Comparison of ENCODE assay signal across 12 cellular contexts in the genomic region with DNA sequence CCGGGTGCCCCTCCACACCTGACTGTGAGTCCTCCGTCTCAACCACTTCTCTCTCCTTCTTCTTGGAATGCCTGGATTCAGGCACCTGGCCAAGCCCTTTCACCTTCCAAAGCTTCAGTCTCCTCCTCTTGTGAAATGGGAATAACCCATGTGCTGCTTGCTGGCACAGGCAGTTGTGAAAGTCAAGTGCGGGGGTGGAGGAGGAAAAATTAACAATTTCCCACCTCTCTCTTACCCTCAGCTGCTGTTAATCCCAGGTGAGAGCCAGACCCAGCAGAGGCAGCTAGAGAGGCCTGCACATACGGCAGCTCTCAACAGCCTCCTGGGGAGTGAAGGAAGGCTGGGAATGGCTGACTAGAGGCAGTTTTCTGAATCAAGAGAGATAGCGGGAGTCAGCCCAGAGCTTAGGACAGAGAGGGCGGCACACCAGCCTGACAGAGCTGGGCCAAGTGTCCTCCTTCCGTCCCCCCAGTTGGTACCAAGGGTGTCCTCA.
DNase-seq lines count a peak whose midpoint lies in the region; ATAC-seq and TF ChIP-seq lines count a peak whose summit lies in the region.
"Had no signal": no experiment of that assay in that cellular context is flagged by ENCODE, and none has a peak within 500 bp of the region (broad histone marks: within the 10 kb centered on the region; RNA-seq: fewer than 3 reads in every experiment).

No MANE protein-coding gene starts in this region.

- H3K27ac ChIP-seq in stomach = peak overlapping the region in 3 of 5 donors; percentile 5 to 51 (median 9)
- peak overlapping the region in 2 of 4 donors; percentile 47 for H3K27ac ChIP-seq in esophagus muscularis mucosa (replicated peaks in 1 of 4)

- no peak for ATAC-seq in activated CD8-positive, alpha-beta T cell treated with anti-CD3 and anti-CD28 coated beads, Interleukin-2, amount 10 ng/mL, durations not matched to agents 7 days and 5 days
- ATAC-seq in activated CD8-positive, alpha-beta T cell treated with anti-CD3 and anti-CD28 coated beads for 36 hours = no peak
- ATAC-seq in WTC11 (no peak), HG02798 (IDR thresholded peaks at IDR 0.05; ENCODE audit: poor library complexity, unreplicated experiment) (no peak), HG03378 (IDR thresholded peaks at IDR 0.05; ENCODE audit: unreplicated experiment) (no peak)

- 83 to 94% (median 87%) methylated on average over 7 of the region's 7 CpGs for WGBS in stomach, 5 donors
- 74% methylated on average over 7 of the region's 7 CpGs for whole genome bisulfite sequencing in esophagus muscularis mucosa

- intact Hi-C loops in activated CD8-positive, alpha-beta T cell treated with anti-CD3 and anti-CD28 coated beads for 36 hours (cut with micrococcal nuclease) = no loop called here
- intact Hi-C loops in stomach (cut with DNase I; ENCODE audit: low total_unique reads) = no loop called here
- intact Hi-C loops in esophagus muscularis mucosa (cut with DNase I) = no loop called here

- TF ChIP-seq CTCF in activated CD8-positive, alpha-beta T cell treated with anti-CD3 and anti-CD28 coated beads for 36 hours (IDR thresholded peaks at IDR 0.05) = no peak
- no peak for TF ChIP-seq CTCF in WTC11 (IDR thresholded peaks at IDR 0.05)
- no peak for TF ChIP-seq CTCF in stomach (IDR thresholded peaks at IDR 0.05)
- no peak for TF ChIP-seq CTCF in esophagus muscularis mucosa (IDR thresholded peaks at IDR 0.05)

- H3K36me3 Mint-ChIP-seq in activated CD8-positive, alpha-beta T cell treated with anti-CD3 and anti-CD28 coated beads, Interleukin-2, amount 10 ng/mL, durations not matched to agents 7 days and 5 days (ENCODE audit: low read depth) = peaks cover 28% of the 10 kb centered on the region
- peaks cover 18% of the 10 kb centered on the region for H3K36me3 Mint-ChIP-seq in activated CD8-positive, alpha-beta T cell treated with anti-CD3 and anti-CD28 coated beads for 36 hours (ENCODE audit: low read depth)
- H3K36me3 Mint-ChIP-seq in WTC11 = peaks cover 18% of the 10 kb centered on the region

- no peaks in the 10 kb centered on the region for H3K9me3 ChIP-seq in stomach
- no peaks in the 10 kb centered on the region for H3K9me3 ChIP-seq in esophagus muscularis mucosa

- H3K4me1 ChIP-seq in stomach = peaks cover 5 to 52% (median 27%) of the 10 kb centered on the region in 4 donors
- peaks cover 9 to 41% (median 39%) of the 10 kb centered on the region in 4 donors for H3K4me1 ChIP-seq in esophagus muscularis mucosa

- no peaks in the 10 kb centered on the region for H3K9me3 Mint-ChIP-seq in activated CD8-positive, alpha-beta T cell treated with anti-CD3 and anti-CD28 coated beads, Interleukin-2, amount 10 ng/mL, durations not matched to agents 7 days and 5 days (ENCODE audit: insufficient read depth)
- no peaks in the 10 kb centered on the region for H3K9me3 Mint-ChIP-seq in activated CD8-positive, alpha-beta T cell treated with anti-CD3 and anti-CD28 coated beads for 36 hours
- peaks cover 9% of the 10 kb centered on the region; the same call in 1 of the 2 replicates for H3K9me3 Mint-ChIP-seq in WTC11
- H3K9me3 Mint-ChIP-seq: type B pancreatic cell had no signal

- no peak overlapping the region for H3K4me3 Mint-ChIP-seq in activated CD8-positive, alpha-beta T cell treated with anti-CD3 and anti-CD28 coated beads, Interleukin-2, amount 10 ng/mL, durations not matched to agents 7 days and 5 days
- H3K4me3 Mint-ChIP-seq in activated CD8-positive, alpha-beta T cell treated with anti-CD3 and anti-CD28 coated beads for 36 hours = no peak overlapping the region
- H3K4me3 Mint-ChIP-seq in WTC11 = no peak overlapping the region
- H3K4me3 Mint-ChIP-seq: type B pancreatic cell had no signal

- H3K4me3 ChIP-seq in stomach (no peak overlapping the region), esophagus muscularis mucosa (no peak overlapping the region)

- no peak for DNase-seq in activated CD8-positive, alpha-beta T cell treated with anti-CD3 and anti-CD28 coated beads, Interleukin-2, amount 10 ng/mL, durations not matched to agents 7 days and 5 days
- DNase-seq in activated CD8-positive, alpha-beta T cell treated with anti-CD3 and anti-CD28 coated beads for 36 hours = no peak
- no peak for DNase-seq in WTC11 (ENCODE audit: low spot score)
- peak; percentile 68 for DNase-seq in kidney tubule cell (ENCODE audit: low spot score)
- DNase-seq in stomach = no peak
- DNase-seq in esophagus muscularis mucosa (ENCODE audit: extremely low spot score) = no peak
- DNase-seq: central memory CD4-positive, alpha-beta T cell; MV-4-11; NCI-H510A treated with DMSO at 0.1 percent for 48 hours had no signal

- CTCF ChIA-PET in activated CD8-positive, alpha-beta T cell treated with anti-CD3 and anti-CD28 coated beads, Interleukin-2, amount 10 ng/mL, durations not matched to agents 7 days and 5 days (lab: Charles Lee) = interaction anchor here (0.9 to 1.9 kb wide), 4 partner anchors 10 to 46 kb away, joined by 3 to 5 read pairs (median 4); no protein-coding TSS in a partner anchor
- CTCF ChIA-PET in activated CD8-positive, alpha-beta T cell treated with anti-CD3 and anti-CD28 coated beads for 36 hours (lab: Charles Lee) = interaction anchor here (1.5 kb wide), 1 partner anchor 47 kb away, joined by 11 read pairs; no protein-coding TSS in a partner anchor
- CTCF ChIA-PET in WTC11 (lab: Charles Lee) = interaction anchor here (1.6 kb wide), 1 partner anchor 59 kb away, joined by 3 read pairs; no protein-coding TSS in a partner anchor

- no peak for TF ChIP-seq POLR2A in stomach (IDR thresholded peaks at IDR 0.05)
- no peak for TF ChIP-seq POLR2A in esophagus muscularis mucosa (IDR thresholded peaks at IDR 0.05; ENCODE audit: low read depth)

- H3K27me3 Mint-ChIP-seq in activated CD8-positive, alpha-beta T cell treated with anti-CD3 and anti-CD28 coated beads, Interleukin-2, amount 10 ng/mL, durations not matched to agents 7 days and 5 days (ENCODE audit: low read depth) = no peaks in the 10 kb centered on the region
- H3K27me3 Mint-ChIP-seq in activated CD8-positive, alpha-beta T cell treated with anti-CD3 and anti-CD28 coated beads for 36 hours = no peaks in the 10 kb centered on the region
- no peaks in the 10 kb centered on the region for H3K27me3 Mint-ChIP-seq in WTC11 (ENCODE audit: low read depth)
- H3K27me3 Mint-ChIP-seq: type B pancreatic cell had no signal

- peaks cover 32% of the 10 kb centered on the region for H3K4me1 Mint-ChIP-seq in activated CD8-positive, alpha-beta T cell treated with anti-CD3 and anti-CD28 coated beads, Interleukin-2, amount 10 ng/mL, durations not matched to agents 7 days and 5 days (ENCODE audit: low read depth)
- H3K4me1 Mint-ChIP-seq in activated CD8-positive, alpha-beta T cell treated with anti-CD3 and anti-CD28 coated beads for 36 hours (ENCODE audit: low read depth) = peaks cover 25% of the 10 kb centered on the region
- H3K4me1 Mint-ChIP-seq in WTC11 = peaks cover 14% of the 10 kb centered on the region

- H3K27me3 ChIP-seq in stomach (no peaks in the 10 kb centered on the region), esophagus muscularis mucosa (no peaks in the 10 kb centered on the region)

- TF ChIP-seq EP300 in stomach (IDR thresholded peaks at IDR 0.05) (no peak), esophagus muscularis mucosa (IDR thresholded peaks at IDR 0.05) (no peak)

- POLR2A ChIA-PET in activated CD8-positive, alpha-beta T cell treated with anti-CD3 and anti-CD28 coated beads, Interleukin-2, amount 10 ng/mL, durations not matched to agents 7 days and 5 days (lab: Charles Lee) = interaction anchor here (0.7 to 1.0 kb wide), 2 partner anchors 11 to 21 kb away, joined by 3 to 4 read pairs; no protein-coding TSS in a partner anchor
- POLR2A ChIA-PET in activated CD8-positive, alpha-beta T cell treated with anti-CD3 and anti-CD28 coated beads for 36 hours (lab: Charles Lee) = interaction anchor here (1.0 kb wide), 1 partner anchor 23 kb away, joined by 3 read pairs; no protein-coding TSS in a partner anchor
- POLR2A ChIA-PET in WTC11 (lab: Charles Lee) = no interaction called here

- H3K36me3 ChIP-seq in stomach (no peaks in the 10 kb centered on the region), esophagus muscularis mucosa (peaks cover 0 to 3% (median 0%) of the 10 kb centered on the region in 4 donors)

- peak overlapping the region; percentile 57 for H3K27ac Mint-ChIP-seq in activated CD8-positive, alpha-beta T cell treated with anti-CD3 and anti-CD28 coated beads, Interleukin-2, amount 10 ng/mL, durations not matched to agents 7 days and 5 days
- no peak overlapping the region for H3K27ac Mint-ChIP-seq in activated CD8-positive, alpha-beta T cell treated with anti-CD3 and anti-CD28 coated beads for 36 hours
- H3K27ac Mint-ChIP-seq in WTC11 = peak overlapping the region; percentile 17
- H3K27ac Mint-ChIP-seq: type B pancreatic cell had no signal

TF ChIP-seq in WTC11, 78 proteins besides CTCF, POLR2A, EP300 and RAD21 (continues in another document):
- no peak for TF ChIP-seq NFE2L1 (CRISPR knock-in tag; IDR thresholded peaks at IDR 0.05)
- TF ChIP-seq JAZF1 (CRISPR knock-in tag; IDR thresholded peaks at IDR 0.05) = no peak
- TF ChIP-seq, protein P1, sequence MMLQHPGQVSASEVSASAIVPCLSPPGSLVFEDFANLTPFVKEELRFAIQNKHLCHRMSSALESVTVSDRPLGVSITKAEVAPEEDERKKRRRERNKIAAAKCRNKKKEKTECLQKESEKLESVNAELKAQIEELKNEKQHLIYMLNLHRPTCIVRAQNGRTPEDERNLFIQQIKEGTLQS (CRISPR knock-in tag; conservative IDR thresholded peaks at IDR 0.05) = no peak
- TF ChIP-seq, protein P2, sequence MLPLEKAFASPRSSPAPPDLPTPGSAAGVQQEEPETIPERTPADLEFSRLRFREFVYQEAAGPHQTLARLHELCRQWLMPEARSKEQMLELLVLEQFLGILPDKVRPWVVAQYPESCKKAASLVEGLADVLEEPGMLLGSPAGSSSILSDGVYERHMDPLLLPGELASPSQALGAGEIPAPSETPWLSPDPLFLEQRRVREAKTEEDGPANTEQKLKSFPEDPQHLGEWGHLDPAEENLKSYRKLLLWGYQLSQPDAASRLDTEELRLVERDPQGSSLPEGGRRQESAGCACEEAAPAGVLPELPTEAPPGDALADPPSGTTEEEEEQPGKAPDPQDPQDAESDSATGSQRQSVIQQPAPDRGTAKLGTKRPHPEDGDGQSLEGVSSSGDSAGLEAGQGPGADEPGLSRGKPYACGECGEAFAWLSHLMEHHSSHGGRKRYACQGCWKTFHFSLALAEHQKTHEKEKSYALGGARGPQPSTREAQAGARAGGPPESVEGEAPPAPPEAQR (CRISPR knock-in tag; IDR thresholded peaks at IDR 0.05) = no peak
- TF ChIP-seq NFYB (CRISPR knock-in tag; conservative IDR thresholded peaks at IDR 0.05; ENCODE audit: low read depth) = no peak
- no peak for TF ChIP-seq ATF1 (CRISPR knock-in tag; IDR thresholded peaks at IDR 0.05)
- TF ChIP-seq JUN (CRISPR knock-in tag; IDR thresholded peaks at IDR 0.05) = no peak
- TF ChIP-seq TEAD4 (CRISPR knock-in tag; IDR thresholded peaks at IDR 0.05) = no peak
- no peak for TF ChIP-seq TEAD1 (CRISPR knock-in tag; IDR thresholded peaks at IDR 0.05)
